ENCODE assay signal across 20 cellular contexts in the genomic region with DNA sequence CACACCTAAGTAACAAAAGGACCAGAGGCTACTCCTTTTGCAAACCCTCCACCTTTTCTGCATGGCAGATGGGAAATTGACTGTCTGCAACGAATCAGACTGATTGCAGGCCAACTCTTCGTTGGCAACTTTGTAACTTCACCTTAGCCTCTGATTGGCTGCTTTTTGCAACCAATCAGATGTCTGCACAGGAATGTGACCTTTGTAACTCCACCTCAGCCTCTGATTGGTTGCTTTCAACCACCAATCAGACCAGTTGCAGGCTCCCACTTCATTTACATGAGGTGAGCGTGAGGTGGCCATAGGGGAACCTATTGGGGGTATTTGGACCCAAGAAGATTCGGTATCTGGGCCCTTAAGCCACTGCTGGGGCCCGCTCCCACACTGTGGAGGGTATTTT.
DNase-seq lines count a peak whose midpoint lies in the region; ATAC-seq, FAIRE-seq and TF ChIP-seq lines count a peak whose summit lies in the region.
"Had no signal": no experiment of that assay in that cellular context is flagged by ENCODE, and none has a peak within 500 bp of the region (broad histone marks: within the 10 kb centered on the region; RNA-seq: fewer than 3 reads in every experiment).

No MANE protein-coding gene starts in this region.

- no peak overlapping the region for H2BK12ac ChIP-seq in trophoblast cell (ENCODE audit: low read length)

- no peak overlapping the region for H2BK5ac ChIP-seq in trophoblast cell (ENCODE audit: low read depth, low read length, poor library complexity)

- no TSS peak for BruUV-seq in K562 (replicated peaks; lab: Mats Ljungman, UMichigan)

- no peak for TF ChIP-seq POLR2A in K562 (conservative IDR thresholded peaks at IDR 0.05)

- no peaks in the 10 kb centered on the region for H3K79me1 ChIP-seq in trophoblast cell (ENCODE audit: low read length)

- H3K27me3 ChIP-seq in K562 (ENCODE audit: control insufficient read depth in 2 of 2, insufficient read depth in 2 of 2, low read length in 2 of 2), result peaks cover 0 to 20% of the 10 kb centered on the region in 2 experiments; a peak in 3 of 5 replicates
- no peaks in the 10 kb centered on the region for H3K27me3 ChIP-seq in trophoblast cell (ENCODE audit: insufficient read depth, low read length)

- H3K9me3 ChIP-seq in K562 (replicated peaks; ENCODE audit: control insufficient read depth, insufficient read depth, low read depth, low read length) (no peaks in the 10 kb centered on the region), trophoblast cell (ENCODE audit: insufficient read depth, low read depth, low read length) (no peaks in the 10 kb centered on the region)

- FAIRE-seq in K562 (lab: Jason Lieb, UNC), result no peak
- FAIRE-seq: GM12892, GM19239, H1 had no signal

- no peak overlapping the region for H3K18ac ChIP-seq in trophoblast cell (ENCODE audit: low read length)

- no peaks in the 10 kb centered on the region for H3K79me2 ChIP-seq in K562 (ENCODE audit: control insufficient read depth, insufficient read depth, low read length)
- H3K79me2 ChIP-seq in trophoblast cell (ENCODE audit: control insufficient read depth, insufficient read depth, low read length, poor library complexity), result no peaks in the 10 kb centered on the region

- H2AFZ ChIP-seq in K562 (ENCODE audit: low read depth, low read length) (no peak overlapping the region), trophoblast cell (ENCODE audit: insufficient read depth, low read length, poor library complexity) (no peak overlapping the region)

- H3K27ac ChIP-seq in K562 (ENCODE audit: extremely low read depth, low read depth, low read length) (no peak overlapping the region), trophoblast cell (ENCODE audit: low read depth, low read length) (peak overlapping the region; percentile 56)

- H4K12ac ChIP-seq in trophoblast cell (ENCODE audit: low read depth, low read length), result no peak overlapping the region

- H3K9ac ChIP-seq in K562 (ENCODE audit: insufficient read depth in 1 of 2, low read depth in 2 of 2, low read length in 2 of 2), result no peak overlapping the region
- no peak overlapping the region for H3K9ac ChIP-seq in trophoblast cell (ENCODE audit: low read length)

- DNase-seq in Jurkat, Clone E6-1 (ENCODE audit: low read depth, low spot score), result peak; percentile 7
- DNase-seq in NAMALWA (ENCODE audit: low spot score), result peak; percentile 24
- peak in 2 of 4 experiments; percentile 12 to 15 for DNase-seq in K562 (ENCODE audit: extremely low read depth in 1 of 4, low spot score in 3 of 4)
- DNase-seq in trophoblast cell, result no peak
- DNase-seq in NK-92 (lab: John Stamatoyannopoulos, UW; ENCODE audit: unreplicated experiment), result no peak
- no peak for DNase-seq in NCI-H2171 treated with DMSO at 0.1 percent for 48 hours (lab: John Stamatoyannopoulos, UW)
- no peak for DNase-seq in GOT3 (lab: John Stamatoyannopoulos, UW)
- DNase-seq: C1 segment of cervical spinal cord; Calu3; CD4-positive, alpha-beta memory T cell; COR-L47; DMS53; DMS79 treated with DMSO at 0.1 percent for 48 hours; GF-D8; H7; HCEC 1CT had no signal

- H3K4me1 ChIP-seq in K562 (replicated peaks in 1 of 2; ENCODE audit: control insufficient read depth in 2 of 2, insufficient read depth in 2 of 2, low read length in 2 of 2) (no peaks in the 10 kb centered on the region; a peak in 1 of 5 replicates), trophoblast cell (ENCODE audit: control insufficient read depth in 1 of 2, insufficient read depth in 2 of 2, low read length in 2 of 2) (peaks cover 0 to 2% of the 10 kb centered on the region in 2 experiments)

- H3K14ac ChIP-seq in trophoblast cell (ENCODE audit: low read length), result no peak overlapping the region

- CTCF ChIA-PET in K562 (lab: Yijun Ruan, JAX; ENCODE audit: low intra/inter-chr PET ratio), result no interaction called here

- no peaks in the 10 kb centered on the region for H4K20me1 ChIP-seq in K562 (replicated peaks; ENCODE audit: control insufficient read depth, insufficient read depth, low read length)

- H2BK120ac ChIP-seq in trophoblast cell (ENCODE audit: insufficient read depth, low read length, poor library complexity), result no peak overlapping the region

- no peak overlapping the region for H3K4me3 ChIP-seq in Jurkat, Clone E6-1 (ENCODE audit: low read length)
- H3K4me3 ChIP-seq in K562 (no peak overlapping the region), trophoblast cell (ENCODE audit: low read depth, low read length) (no peak overlapping the region)

- 2% methylated on average over 5 of the region's 5 CpGs for WGBS in K562 (ENCODE audit: insufficient coverage, low coverage, missing lambda C conversion rate)
- no CpG with 5 or more reads among the region's 5 CpGs for WGBS in trophoblast cell (ENCODE audit: extremely low coverage, insufficient coverage, insufficient read length)

- H2AK5ac ChIP-seq in trophoblast cell (ENCODE audit: low read length), result no peak overlapping the region

- no peak overlapping the region for H3K23ac ChIP-seq in trophoblast cell (ENCODE audit: low read length)

- TF ChIP-seq CTCF in K562 (IDR thresholded peaks at IDR 0.05 in 2 of 3, conservative IDR thresholded peaks at IDR 0.05 in 1 of 3; ENCODE audit: insufficient read depth in 2 of 3, low read depth in 1 of 3, low read length in 3 of 3), result no peak

- in situ Hi-C loops in K562 (cut with MboI), result no loop called here

- intact Hi-C loops in K562 (cut with micrococcal nuclease), result no loop called here

- H3K4me2 ChIP-seq in K562 (ENCODE audit: insufficient read depth, low read length), result no peak overlapping the region
- no peak overlapping the region for H3K4me2 ChIP-seq in trophoblast cell (ENCODE audit: low read length)

- no peak for TF ChIP-seq RAD21 in K562 (CRISPR knock-in tag; conservative IDR thresholded peaks at IDR 0.05 in 1 of 2, IDR thresholded peaks at IDR 0.05 in 1 of 2)

- peak; percentile 58; the same call in 2 of the 3 replicates for ATAC-seq in K562
- no peak for ATAC-seq in HG02759 (IDR thresholded peaks at IDR 0.05; ENCODE audit: unreplicated experiment)

- H3K4ac ChIP-seq in trophoblast cell (ENCODE audit: low read depth, low read length), result no peak overlapping the region

- TF ChIP-seq EP300 in K562 (IDR thresholded peaks at IDR 0.05; ENCODE audit: low read length), result no peak

- no peak overlapping the region for H4K91ac ChIP-seq in trophoblast cell (ENCODE audit: low read depth, low read length)

- POLR2A ChIA-PET in K562 (lab: Yijun Ruan, JAX), result no interaction called here

- H4K8ac ChIP-seq in trophoblast cell (ENCODE audit: low read depth, low read length), result no peak overlapping the region

- H3K36me3 ChIP-seq in K562 (ENCODE audit: control insufficient read depth, insufficient read depth, low read length) (no peaks in the 10 kb centered on the region), trophoblast cell (ENCODE audit: control insufficient read depth in 1 of 2, insufficient read depth in 2 of 2, low read length in 2 of 2) (no peaks in the 10 kb centered on the region)

- H3K9me1 ChIP-seq in K562 (ENCODE audit: control insufficient read depth, insufficient read depth, low read length), result no peaks in the 10 kb centered on the region

TF ChIP-seq in K562, 482 proteins besides CTCF, POLR2A, EP300 and RAD21 (continues in another document):
- TF ChIP-seq ZNF551 (CRISPR knock-in tag; IDR thresholded peaks at IDR 0.05), result no peak
- no peak for TF ChIP-seq ERF (CRISPR knock-in tag; IDR thresholded peaks at IDR 0.05)

Comparison
In these comparisons a context has a peak if more than half of its experiments do, and no peak if none do; other contexts are left out.
1. DNase-seq: peak in Jurkat, Clone E6-1 (single experiment) and NAMALWA (single experiment); none in trophoblast cell (0 of 2), NK-92 (single experiment), NCI-H2171 treated with DMSO at 0.1 percent for 48 hours (single experiment) and GOT3 (single experiment).